Comparison of ENCODE assay signal across 10 cellular contexts in genomic region chr7:50396856-50397255, GRCh38. TPM values are rescaled to one million over a fixed set of nuclear protein-coding genes. Genes with fewer than 3 reads are reported as not detected.
DNase-seq lines count a peak whose midpoint lies in the region; ATAC-seq and TF ChIP-seq lines count a peak whose summit lies in the region.
"Had no signal": no experiment of that assay in that cellular context is flagged by ENCODE, and none has a peak within 500 bp of the region (broad histone marks: within the 10 kb centered on the region; RNA-seq: fewer than 3 reads in every experiment).

No MANE protein-coding gene starts in this region.

- H3K27me3 Mint-ChIP-seq in IgD-negative memory B cell: no peaks in the 10 kb centered on the region
- H3K27me3 Mint-ChIP-seq in effector memory CD8-positive, alpha-beta T cell: no peaks in the 10 kb centered on the region

- H3K27ac Mint-ChIP-seq in IgD-negative memory B cell: peak overlapping the region; percentile 73 to 98 (median 96)
- H3K27ac Mint-ChIP-seq in effector memory CD8-positive, alpha-beta T cell: peak overlapping the region; percentile 87 to 95

- peak overlapping the region; percentile 31 to 90 (median 81) for H3K4me3 Mint-ChIP-seq in IgD-negative memory B cell
- H3K4me3 Mint-ChIP-seq in effector memory CD8-positive, alpha-beta T cell: peak overlapping the region; percentile 55 to 67

- ATAC-seq in GM18505 (IDR thresholded peaks at IDR 0.05; ENCODE audit: unreplicated experiment): peak; percentile 3
- ATAC-seq in GM21717 (IDR thresholded peaks at IDR 0.05; ENCODE audit: unreplicated experiment): peak; percentile 16
- peak; percentile 61 for ATAC-seq in effector memory CD8-positive, alpha-beta T cell (replicated peaks)

- TF ChIP-seq POLR2A in GM18505 (IDR thresholded peaks at IDR 0.05; ENCODE audit: borderline replicate concordance, extremely low read depth, insufficient read depth, insufficient read length): no peak

- peaks cover 0 to 5% (median 0%) of the 10 kb centered on the region in 3 donors for H3K9me3 Mint-ChIP-seq in IgD-negative memory B cell
- no peaks in the 10 kb centered on the region for H3K9me3 Mint-ChIP-seq in effector memory CD8-positive, alpha-beta T cell

- H3K36me3 Mint-ChIP-seq in IgD-negative memory B cell: peaks cover 23% of the 10 kb centered on the region
- H3K36me3 Mint-ChIP-seq in effector memory CD8-positive, alpha-beta T cell (ENCODE audit: insufficient read depth): peaks cover 84% of the 10 kb centered on the region

- DNase-seq in effector memory CD8-positive, alpha-beta T cell: no peak
- no peak for DNase-seq in kidney tubule cell (ENCODE audit: low spot score)
- no peak for DNase-seq in OCI-M1 (lab: John Stamatoyannopoulos, UW)
- no peak for DNase-seq in retina
- DNase-seq in LoVo (ENCODE audit: low spot score): no peak
- DNase-seq: small intestine; stimulated activated naive CD4-positive, alpha-beta T cell treated with Interleukin-2 at 50 U/mL for 16 hours had no signal

- peaks cover 54 to 64% (median 60%) of the 10 kb centered on the region in 3 donors for H3K4me1 Mint-ChIP-seq in IgD-negative memory B cell
- H3K4me1 Mint-ChIP-seq in effector memory CD8-positive, alpha-beta T cell (ENCODE audit: low read depth in 2 of 2): peaks cover 59 to 64% of the 10 kb centered on the region in 2 donors

RNA-seq across cellular contexts. Expression of gene FIGNL1, which starts 53.3 kb away (rescaled TPM):
- polyA plus RNA-seq in IgD-negative memory B cell: 7.4 TPM

Comparison
In these comparisons a context has a peak if more than half of its experiments do, and no peak if none do; other contexts are left out.
1. ATAC-seq: peak in every context shown above with its lines; median percentile 61 in effector memory CD8-positive, alpha-beta T cell; 16 in GM21717; 3 in GM18505.